In genomic region chr4:72568959-72569718, GRCh38 we compare ENCODE assay signal across 8 cellular contexts. TPM values are rescaled to one million over a fixed set of nuclear protein-coding genes. Genes with fewer than 3 reads are reported as not detected.
A peak's percentile ranks its signal among the peaks of the same experiment; 100 is the strongest.
DNase-seq lines count a peak whose midpoint lies in the region; ATAC-seq and TF ChIP-seq lines count a peak whose summit lies in the region.

TSS of gene ADAMTS3 (minus strand) at chr4:72569221. CDS start at chr4:72568762, 459 bp downstream.

- H3K27ac ChIP-seq in C4-2B (peak within 1 kb of the TSS; percentile 90), iPS DF 6.9 (ENCODE audit: low read length) (no peak within 1 kb of the TSS)

- H3K4me3 Mint-ChIP-seq in brain = peak within 1 kb of the TSS; percentile 92 to 96 (median 93)

- peak within 1 kb of the TSS; percentile 71; the same call in 1 of the 2 replicates for H3K4me3 ChIP-seq in iPS DF 6.9 (ENCODE audit: low read length)
- H3K4me3 ChIP-seq in retinal pigment epithelial cell (ENCODE audit: low read length) = peak within 1 kb of the TSS; percentile 64

- H3K4me1 ChIP-seq in iPS DF 6.9 (ENCODE audit: control insufficient read depth, insufficient read depth, low read length) = no peaks in the 10 kb centered on the region

- TF ChIP-seq CTCF in C4-2B (conservative IDR thresholded peaks at IDR 0.05) (no peak), brain (conservative IDR thresholded peaks at IDR 0.05) (no peak), retinal pigment epithelial cell (conservative IDR thresholded peaks at IDR 0.05; ENCODE audit: low read depth, low read length) (no peak)

- ATAC-seq in GM19463 (IDR thresholded peaks at IDR 0.05; ENCODE audit: unreplicated experiment) (peak; percentile 38), GM19467 (IDR thresholded peaks at IDR 0.05; ENCODE audit: unreplicated experiment) (no peak)

- DNase-seq in NCI-H774 (lab: John Stamatoyannopoulos, UW) (peak; percentile 9), iPS DF 6.9 (ENCODE audit: low read depth, low spot score) (no peak), retinal pigment epithelial cell (ENCODE audit: low read depth) (peak; percentile 39), cortex of kidney (lab: John Stamatoyannopoulos, UW) (no peak)

- H3K36me3 ChIP-seq in iPS DF 6.9 (ENCODE audit: control insufficient read depth, insufficient read depth, low read length) = no peaks in the 10 kb centered on the region

- H3K27ac Mint-ChIP-seq in brain = peak within 1 kb of the TSS; percentile 91 to 98 (median 93)

- no peaks in the 10 kb centered on the region for H3K36me3 Mint-ChIP-seq in brain

- H3K27me3 ChIP-seq in iPS DF 6.9 (ENCODE audit: control insufficient read depth, insufficient read depth, low read length) = no peaks in the 10 kb centered on the region

- peaks cover 31% of the 10 kb centered on the region for H3K4me1 Mint-ChIP-seq in brain

- H3K9me3 Mint-ChIP-seq in brain = no peaks in the 10 kb centered on the region

- H3K9me3 ChIP-seq in iPS DF 6.9 (ENCODE audit: control insufficient read depth, insufficient read depth, low read length) = no peaks in the 10 kb centered on the region

- no CpG with 5 or more reads among the region's 59 CpGs for WGBS in iPS DF 6.9 (ENCODE audit: insufficient coverage, insufficient read length)

- peaks cover 25% of the 10 kb centered on the region for H3K27me3 Mint-ChIP-seq in brain

RNA-seq across cellular contexts. Expression of gene ADAMTS3, which starts in this region (rescaled TPM):
- 0.08 TPM for polyA plus RNA-seq in brain (ENCODE audit: insufficient read depth, low read depth, low replicate concordance)

Comparison
In these comparisons a context has a peak if more than half of its experiments do, and no peak if none do; other contexts are left out.
1. DNase-seq: peak in NCI-H774 (single experiment) and retinal pigment epithelial cell (single experiment); none in iPS DF 6.9 (single experiment) and cortex of kidney (single experiment).